1 cellular context compared by ENCODE assay signal in genomic region chr7:130009848-130010688, GRCh38.
TF ChIP-seq lines count a peak whose summit lies in the region.

No MANE protein-coding gene starts in this region.

TF ChIP-seq in K562, 482 proteins besides CTCF, POLR2A, EP300 and RAD21 (continued from another document and continues in another):
- TF ChIP-seq TCF7L2 (IDR thresholded peaks at IDR 0.05; ENCODE audit: low read depth, low read length) (no peak), XRCC4 (IDR thresholded peaks at IDR 0.05; ENCODE audit: extremely low read depth, insufficient read depth, insufficient read length) (no peak), RAD51 (IDR thresholded peaks at IDR 0.05; ENCODE audit: borderline replicate concordance, low read depth) (peak; percentile 63; the same call in 1 of the 2 replicates), EP400 (IDR thresholded peaks at IDR 0.05) (peak; percentile 71), MED1 (CRISPR knock-in tag; IDR thresholded peaks at IDR 0.05; ENCODE audit: borderline replicate concordance) (no peak), ZFP30 (CRISPR knock-in tag; IDR thresholded peaks at IDR 0.05; ENCODE audit: borderline replicate concordance) (no peak), MBD2 (IDR thresholded peaks at IDR 0.05; ENCODE audit: borderline replicate concordance, low read depth) (no peak), MIER1 (IDR thresholded peaks at IDR 0.05; ENCODE audit: low read depth) (no peak), HMGXB4 (CRISPR knock-in tag; IDR thresholded peaks at IDR 0.05) (no peak), NFXL1 (CRISPR knock-in tag; IDR thresholded peaks at IDR 0.05) (no peak), MGA (IDR thresholded peaks at IDR 0.05) (peak; percentile 78), HDGF (IDR thresholded peaks at IDR 0.05) (no peak; the same call in 1 of the 2 replicates), CC2D1A (IDR thresholded peaks at IDR 0.05) (peak; percentile 27; the same call in 1 of the 2 replicates), CBFB (CRISPR knock-in tag; IDR thresholded peaks at IDR 0.05) (peak; percentile 71; the same call in 1 of the 2 replicates), DDX20 (tag; IDR thresholded peaks at IDR 0.05; ENCODE audit: low read depth) (no peak), TCFL5 (CRISPR knock-in tag; conservative IDR thresholded peaks at IDR 0.05) (no peak), ZNF778 (CRISPR knock-in tag; IDR thresholded peaks at IDR 0.05) (no peak), CEBPB (tag; IDR thresholded peaks at IDR 0.05) (no peak; the same call in 1 of the 2 replicates), BRF1 (IDR thresholded peaks at IDR 0.05; ENCODE audit: borderline replicate concordance, extremely low read depth, insufficient read length) (no peak), GTF2B (IDR thresholded peaks at IDR 0.05; ENCODE audit: extremely low read depth, insufficient read length) (no peak), ZKSCAN1 (IDR thresholded peaks at IDR 0.05; ENCODE audit: low read depth, low read length) (no peak; the same call in 1 of the 2 replicates), ZNF239 (CRISPR knock-in tag; IDR thresholded peaks at IDR 0.05) (no peak), ZNF785 (CRISPR knock-in tag; IDR thresholded peaks at IDR 0.05) (0 out of 2 replicates have a peak, but pooled peaks have one; percentile 51), ZNF224 (CRISPR knock-in tag; IDR thresholded peaks at IDR 0.05) (no peak), STAT5B (CRISPR knock-in tag; IDR thresholded peaks at IDR 0.05) (0 out of 2 replicates have a peak, but pooled peaks have one; percentile 31), KLF13 (tag; IDR thresholded peaks at IDR 0.05; ENCODE audit: borderline replicate concordance, low read depth) (no peak), STAG1 (CRISPR knock-in tag; IDR thresholded peaks at IDR 0.05; ENCODE audit: borderline replicate concordance) (no peak), ZNF655 (CRISPR knock-in tag; IDR thresholded peaks at IDR 0.05) (no peak), NFE2 (IDR thresholded peaks at IDR 0.05; ENCODE audit: low read depth) (peak; percentile 94), ARID3A (IDR thresholded peaks at IDR 0.05; ENCODE audit: borderline replicate concordance, low read depth, low read length) (no peak), SMC3 (conservative IDR thresholded peaks at IDR 0.05; ENCODE audit: insufficient read depth, low read depth, low read length) (0 out of 2 replicates have a peak, but pooled peaks have one; percentile 28), CBX1 (IDR thresholded peaks at IDR 0.05; ENCODE audit: low read depth) (no peak; the same call in 1 of the 2 replicates), MCM5 (IDR thresholded peaks at IDR 0.05; ENCODE audit: low read depth) (no peak), MEF2D (tag; conservative IDR thresholded peaks at IDR 0.05; ENCODE audit: low read depth) (peak; percentile 47), CREB1 (IDR thresholded peaks at IDR 0.05) (0 out of 2 replicates have a peak, but pooled peaks have one; percentile 16), CREB1 (CRISPR knock-in tag; IDR thresholded peaks at IDR 0.05) (no peak; the same call in 1 of the 2 replicates), ARID4B (CRISPR knock-in tag; IDR thresholded peaks at IDR 0.05) (peak; percentile 70; the same call in 1 of the 2 replicates), RUNX1 (IDR thresholded peaks at IDR 0.05; ENCODE audit: low read depth) (no peak), ZNF780A (CRISPR knock-in tag; IDR thresholded peaks at IDR 0.05) (no peak), RBM34 (IDR thresholded peaks at IDR 0.05; ENCODE audit: borderline replicate concordance, insufficient read depth, low read length) (no peak), NR1H2 (CRISPR knock-in tag; IDR thresholded peaks at IDR 0.05) (no peak), DIDO1 (tag; IDR thresholded peaks at IDR 0.05; ENCODE audit: low read depth) (0 out of 2 replicates have a peak, but pooled peaks have one; percentile 13), ZBED1 (IDR thresholded peaks at IDR 0.05) (no peak), DACH1 (IDR thresholded peaks at IDR 0.05; ENCODE audit: partially characterized antibody) (no peak)
